Comparison of ENCODE assay signal across 8 cellular contexts in genomic region chr12:121793836-121794531, GRCh38. TPM values are rescaled to one million over a fixed set of nuclear protein-coding genes. Genes with fewer than 3 reads are reported as not detected.
DNase-seq lines count a peak whose midpoint lies in the region; ATAC-seq and TF ChIP-seq lines count a peak whose summit lies in the region.

No MANE protein-coding gene starts in this region.

- H2AFZ ChIP-seq in GM23338 (peak overlapping the region; percentile 87), osteoblast (ENCODE audit: low read length) (peak overlapping the region; percentile 81)

- H3F3A ChIP-seq in GM23338 (replicated peaks; ENCODE audit: low read depth) = peaks cover 38% of the 10 kb centered on the region

- H3K4me3 ChIP-seq in GM23338 (peak overlapping the region; percentile 83), osteoblast (ENCODE audit: insufficient read depth, low read length) (peak overlapping the region; percentile 77), thoracic aorta (peak overlapping the region; percentile 77)

- peak overlapping the region; percentile 94 for H3K4me2 ChIP-seq in GM23338
- H3K4me2 ChIP-seq in osteoblast (ENCODE audit: insufficient read depth, low read length) = peak overlapping the region; percentile 95

- H3K27ac Mint-ChIP-seq in GM23338 = peak overlapping the region; percentile 90

- H4K20me1 ChIP-seq in GM23338 (replicated peaks; ENCODE audit: insufficient read depth) (peaks cover 9% of the 10 kb centered on the region; the same call in 1 of the 2 replicates), osteoblast (ENCODE audit: insufficient read depth, low read length) (peaks cover 19% of the 10 kb centered on the region)

- H3K4me3 Mint-ChIP-seq in GM23338 = peak overlapping the region; percentile 75

- peaks cover 31% of the 10 kb centered on the region for H3K27me3 Mint-ChIP-seq in GM23338 (ENCODE audit: insufficient read depth, low read depth, poor library complexity)

- H3K36me3 ChIP-seq in GM23338 (ENCODE audit: insufficient read depth) (no peaks in the 10 kb centered on the region), osteoblast (ENCODE audit: insufficient read depth, low read length) (no peaks in the 10 kb centered on the region), thoracic aorta (peaks cover 3% of the 10 kb centered on the region)

- H3K27ac ChIP-seq in GM23338 (ENCODE audit: low read depth) = 0 out of 2 replicates have a peak overlapping the region, but pooled peaks have one; percentile 74
- peak overlapping the region; percentile 65 for H3K27ac ChIP-seq in osteoblast (ENCODE audit: low read depth, low read length)
- H3K27ac ChIP-seq in thoracic aorta = peak overlapping the region; percentile 57 to 97

- TF ChIP-seq CTCF in GM23338 (conservative IDR thresholded peaks at IDR 0.05; ENCODE audit: low read depth in 2 of 2) (peak; percentile 90 to 98), osteoblast (IDR thresholded peaks at IDR 0.05; ENCODE audit: extremely low read depth, low read depth, low read length) (peak; percentile 99), thoracic aorta (IDR thresholded peaks at IDR 0.05) (peak; percentile 98)

- H3K79me2 ChIP-seq in GM23338 (replicated peaks; ENCODE audit: insufficient read depth) (peaks cover 23% of the 10 kb centered on the region), osteoblast (ENCODE audit: insufficient read depth, low read length) (peaks cover 38% of the 10 kb centered on the region)

- H3K36me3 Mint-ChIP-seq in GM23338 (ENCODE audit: low read depth) = peaks cover 25% of the 10 kb centered on the region

- ATAC-seq in GM23338 = peak; percentile 64
- peak; percentile 49 for ATAC-seq in thoracic aorta (ENCODE audit: insufficient number of reproducible peaks, low FRiP score, low read depth)

- H3K9me3 ChIP-seq in osteoblast (ENCODE audit: low read depth, low read length) (no peaks in the 10 kb centered on the region), thoracic aorta (no peaks in the 10 kb centered on the region)

- DNase-seq in ELR (ENCODE audit: low read depth) (peak; percentile 92), GM23338 (ENCODE audit: low spot score) (peak; percentile 94), LHCN-M2 (ENCODE audit: low read depth) (peak; percentile 82), SIG-M5 treated with dmso at 0.1 percent for 504 hours (lab: John Stamatoyannopoulos, UW; ENCODE audit: unreplicated experiment) (peak; percentile 95), germinal center (ENCODE audit: low spot score) (peak; percentile 88), osteoblast (ENCODE audit: insufficient read length, low spot score, missing footprints) (peak; percentile 99), thoracic aorta (ENCODE audit: low spot score) (no peak)
- peak; percentile 96 for DNase-seq in activated naive CD4-positive, alpha-beta T cell treated with Interleukin-2 at 50 U/mL for 16 hours

- no peaks in the 10 kb centered on the region; the same call in 2 of the 3 replicates for H3K9me3 Mint-ChIP-seq in GM23338

- peaks cover 48% of the 10 kb centered on the region for H3K4me1 Mint-ChIP-seq in GM23338

- no peaks in the 10 kb centered on the region for H3K9me2 ChIP-seq in GM23338 (ENCODE audit: insufficient read depth)

- H3K27me3 ChIP-seq in GM23338 (ENCODE audit: insufficient read depth) (no peaks in the 10 kb centered on the region), osteoblast (ENCODE audit: insufficient read depth, low read length) (no peaks in the 10 kb centered on the region), thoracic aorta (replicated peaks; ENCODE audit: insufficient read depth) (no peaks in the 10 kb centered on the region)

- H3K4me1 ChIP-seq in GM23338 (ENCODE audit: insufficient read depth) = peaks cover 38% of the 10 kb centered on the region
- peaks cover 40% of the 10 kb centered on the region for H3K4me1 ChIP-seq in osteoblast (ENCODE audit: insufficient read depth, low read length)
- peaks cover 38 to 56% of the 10 kb centered on the region in 2 donors for H3K4me1 ChIP-seq in thoracic aorta (ENCODE audit: control insufficient read depth in 1 of 2, low read depth in 2 of 2)

TF ChIP-seq in GM23338, 12 proteins besides CTCF, POLR2A, EP300 and RAD21 (continues in another document):
- no peak for TF ChIP-seq EZH2phosphoT487 (IDR thresholded peaks at IDR 0.05; ENCODE audit: unreplicated experiment)
- TF ChIP-seq, protein P1, sequence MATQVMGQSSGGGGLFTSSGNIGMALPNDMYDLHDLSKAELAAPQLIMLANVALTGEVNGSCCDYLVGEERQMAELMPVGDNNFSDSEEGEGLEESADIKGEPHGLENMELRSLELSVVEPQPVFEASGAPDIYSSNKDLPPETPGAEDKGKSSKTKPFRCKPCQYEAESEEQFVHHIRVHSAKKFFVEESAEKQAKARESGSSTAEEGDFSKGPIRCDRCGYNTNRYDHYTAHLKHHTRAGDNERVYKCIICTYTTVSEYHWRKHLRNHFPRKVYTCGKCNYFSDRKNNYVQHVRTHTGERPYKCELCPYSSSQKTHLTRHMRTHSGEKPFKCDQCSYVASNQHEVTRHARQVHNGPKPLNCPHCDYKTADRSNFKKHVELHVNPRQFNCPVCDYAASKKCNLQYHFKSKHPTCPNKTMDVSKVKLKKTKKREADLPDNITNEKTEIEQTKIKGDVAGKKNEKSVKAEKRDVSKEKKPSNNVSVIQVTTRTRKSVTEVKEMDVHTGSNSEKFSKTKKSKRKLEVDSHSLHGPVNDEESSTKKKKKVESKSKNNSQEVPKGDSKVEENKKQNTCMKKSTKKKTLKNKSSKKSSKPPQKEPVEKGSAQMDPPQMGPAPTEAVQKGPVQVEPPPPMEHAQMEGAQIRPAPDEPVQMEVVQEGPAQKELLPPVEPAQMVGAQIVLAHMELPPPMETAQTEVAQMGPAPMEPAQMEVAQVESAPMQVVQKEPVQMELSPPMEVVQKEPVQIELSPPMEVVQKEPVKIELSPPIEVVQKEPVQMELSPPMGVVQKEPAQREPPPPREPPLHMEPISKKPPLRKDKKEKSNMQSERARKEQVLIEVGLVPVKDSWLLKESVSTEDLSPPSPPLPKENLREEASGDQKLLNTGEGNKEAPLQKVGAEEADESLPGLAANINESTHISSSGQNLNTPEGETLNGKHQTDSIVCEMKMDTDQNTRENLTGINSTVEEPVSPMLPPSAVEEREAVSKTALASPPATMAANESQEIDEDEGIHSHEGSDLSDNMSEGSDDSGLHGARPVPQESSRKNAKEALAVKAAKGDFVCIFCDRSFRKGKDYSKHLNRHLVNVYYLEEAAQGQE (IDR thresholded peaks at IDR 0.05; ENCODE audit: unreplicated experiment) = peak; percentile 22
- no peak for TF ChIP-seq JUNB (IDR thresholded peaks at IDR 0.05; ENCODE audit: unreplicated experiment)
- TF ChIP-seq NANOG (IDR thresholded peaks at IDR 0.05; ENCODE audit: borderline replicate concordance) = no peak
- TF ChIP-seq ZNF331 (CRISPR knock-in tag; IDR thresholded peaks at IDR 0.05; ENCODE audit: low read depth) = no peak
- TF ChIP-seq CREB1 (CRISPR knock-in tag; IDR thresholded peaks at IDR 0.05; ENCODE audit: low read depth) = peak; percentile 70
- peak; percentile 42; the same call in 1 of the 2 replicates for TF ChIP-seq ETS1 (IDR thresholded peaks at IDR 0.05)
- TF ChIP-seq ZNF114 (CRISPR knock-in tag; IDR thresholded peaks at IDR 0.05) = no peak
- TF ChIP-seq EZH2 (IDR thresholded peaks at IDR 0.05; ENCODE audit: low read depth, unreplicated experiment) = no peak

RNA-seq across cellular contexts. Expression of gene RHOF, which starts 0.5 kb away (rescaled TPM):
- total RNA-seq in GM23338 (2014; rRNA removed; shearing (Covaris generic)) = 31.9 and 53.4 TPM in 2 replicates
- 8.7 and 10.5 TPM in 2 replicates for polyA plus RNA-seq in GM23338 (2016; fragmentation: Nextera tagmentation; extraction: Ambion mirVana)
- total RNA-seq in LHCN-M2 (2014; rRNA removed) (1.8 and 2.5 TPM in 2 replicates), osteoblast (6.2 and 8.3 TPM in 2 replicates), thoracic aorta (10 to 100 TPM; 12.0 to 30.2 TPM)
- 1.1 TPM for polyA plus RNA-seq in LHCN-M2 (2012)

RNA-seq across cellular contexts. Expression of gene SETD1B, which starts 9.8 kb away (rescaled TPM):
- 8.7 and 8.9 TPM in 2 replicates for total RNA-seq in GM23338 (2014; rRNA removed; shearing (Covaris generic))
- polyA plus RNA-seq in GM23338 (2016; fragmentation: Nextera tagmentation; extraction: Ambion mirVana) = 3.1 and 3.4 TPM in 2 replicates
- total RNA-seq in LHCN-M2 (2014; rRNA removed) (2.2 and 2.9 TPM in 2 replicates), osteoblast (5.0 and 5.8 TPM in 2 replicates), thoracic aorta (10 to 100 TPM; 21.9 to 32.7 TPM)
- 4.1 TPM for polyA plus RNA-seq in LHCN-M2 (2012)
